Comparison of ENCODE assay signal across 18 cellular contexts in the genomic region with DNA sequence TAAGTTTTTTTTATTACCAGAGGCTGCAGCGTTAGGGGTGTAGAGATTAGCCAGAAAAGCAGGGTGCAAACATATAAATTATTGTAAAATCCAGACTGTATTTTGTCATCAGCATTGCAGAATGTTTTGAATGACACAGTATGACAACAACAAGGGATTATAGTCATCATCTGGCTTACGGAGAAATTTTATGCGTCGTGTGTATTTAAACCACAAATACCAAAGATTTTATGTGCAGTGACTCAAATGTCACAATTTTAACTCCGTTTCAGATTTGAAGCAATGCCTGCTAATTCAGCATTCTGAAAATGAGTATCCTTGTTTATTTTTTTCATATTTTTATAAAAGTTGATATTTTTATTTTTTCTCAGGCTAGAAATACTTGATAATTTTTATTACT. TPM values are rescaled to one million over a fixed set of nuclear protein-coding genes. Genes with fewer than 3 reads are reported as not detected.
DNase-seq lines count a peak whose midpoint lies in the region; ATAC-seq and TF ChIP-seq lines count a peak whose summit lies in the region.
"Had no signal": no experiment of that assay in that cellular context is flagged by ENCODE, and none has a peak within 500 bp of the region (broad histone marks: within the 10 kb centered on the region; RNA-seq: fewer than 3 reads in every experiment).

No MANE protein-coding gene starts in this region.

- H3K27ac ChIP-seq in colonic mucosa = no peak overlapping the region
- H3K27ac ChIP-seq: cardiac muscle cell, KMS-11 had no signal

- H3K4me1 Mint-ChIP-seq in T-helper 17 cell = peaks cover 4% of the 10 kb centered on the region
- H3K4me1 Mint-ChIP-seq: activated naive CD8-positive, alpha-beta T cell treated with anti-CD3 and anti-CD28 coated beads for 36 hours; CD8-positive, alpha-beta memory T cell had no signal

- peaks cover 2% of the 10 kb centered on the region for H3K36me3 Mint-ChIP-seq in T-helper 17 cell (ENCODE audit: low read depth)
- H3K36me3 Mint-ChIP-seq: activated naive CD8-positive, alpha-beta T cell treated with anti-CD3 and anti-CD28 coated beads for 36 hours; CD8-positive, alpha-beta memory T cell had no signal

- H3K36me3 ChIP-seq in colonic mucosa = no peaks in the 10 kb centered on the region
- H3K36me3 ChIP-seq: cardiac muscle cell, HAP-1 had no signal

- no peak overlapping the region for H3K4me3 ChIP-seq in astrocyte of the spinal cord (ENCODE audit: low read depth, low read length)
- no peak overlapping the region for H3K4me3 ChIP-seq in colonic mucosa
- H3K4me3 ChIP-seq: cardiac muscle cell, HAP-1 had no signal

- H3K4me1 ChIP-seq in colonic mucosa = no peaks in the 10 kb centered on the region
- H3K4me1 ChIP-seq: HAP-1 had no signal

- H3K27ac Mint-ChIP-seq in T-helper 17 cell = no peak overlapping the region
- H3K27ac Mint-ChIP-seq: activated naive CD8-positive, alpha-beta T cell treated with anti-CD3 and anti-CD28 coated beads for 36 hours; effector memory CD8-positive, alpha-beta T cell had no signal

- no peak for ATAC-seq in T-helper 17 cell
- ATAC-seq: effector memory CD8-positive, alpha-beta T cell had no signal

- TF ChIP-seq CTCF in astrocyte of the spinal cord (IDR thresholded peaks at IDR 0.05; ENCODE audit: low read depth, low read length) = no peak
- no peak for TF ChIP-seq CTCF in colonic mucosa (IDR thresholded peaks at IDR 0.05)

- intact Hi-C loops in colonic mucosa (cut with DNase I) = no loop called here

- no peaks in the 10 kb centered on the region for H3K27me3 ChIP-seq in colonic mucosa
- H3K27me3 ChIP-seq: cardiac muscle cell had no signal

- DNase-seq in AG08396 (ENCODE audit: low spot score) (peak; percentile 30), HT1080 (ENCODE audit: low read depth) (peak; percentile 15), astrocyte of the spinal cord (ENCODE audit: low read depth, low spot score) (peak; percentile 16), iris pigment epithelial cell (ENCODE audit: low read depth) (peak; percentile 49), colonic mucosa (no peak), T-helper 17 cell (no peak), ecto neural progenitor cell (ENCODE audit: low spot score) (no peak), COLO668 (lab: John Stamatoyannopoulos, UW; ENCODE audit: unreplicated experiment) (no peak)
- DNase-seq: activated CD4-positive, CD25-positive, alpha-beta regulatory T cell; activated naive CD8-positive, alpha-beta T cell treated with anti-CD3 and anti-CD28 coated beads for 36 hours; CD8-positive, alpha-beta memory T cell; effector memory CD8-positive, alpha-beta T cell; midbrain; retina; stimulated activated naive CD4-positive, alpha-beta T cell treated with Interleukin-2 at 50 U/mL for 16 hours had no signal

- H3K4me3 Mint-ChIP-seq in T-helper 17 cell = no peak overlapping the region
- H3K4me3 Mint-ChIP-seq: activated naive CD8-positive, alpha-beta T cell treated with anti-CD3 and anti-CD28 coated beads for 36 hours; CD8-positive, alpha-beta memory T cell; effector memory CD8-positive, alpha-beta T cell had no signal

- H3K9me3 ChIP-seq in colonic mucosa = no peaks in the 10 kb centered on the region
- H3K9me3 ChIP-seq in T-helper 17 cell (ENCODE audit: control insufficient read depth, low read length, poor library complexity, severe bottlenecking) = no peaks in the 10 kb centered on the region
- H3K9me3 ChIP-seq: HAP-1 had no signal

- in situ Hi-C loops in astrocyte of the spinal cord (cut with HindIII; ENCODE audit: low sequenced_read_pairs) = no loop called here

- peaks cover 17% of the 10 kb centered on the region for H3K27me3 Mint-ChIP-seq in T-helper 17 cell
- H3K27me3 Mint-ChIP-seq: activated naive CD8-positive, alpha-beta T cell treated with anti-CD3 and anti-CD28 coated beads for 36 hours; effector memory CD8-positive, alpha-beta T cell had no signal

- no peak overlapping the region for H3K9ac ChIP-seq in colonic mucosa (ENCODE audit: low read depth in 2 of 2, low read length in 2 of 2)
- H3K9ac ChIP-seq: KMS-11 had no signal

RNA-seq across cellular contexts. Expression of gene TMX3, which starts 19.4 kb away (rescaled TPM):
- total RNA-seq in HT1080 (2014; rRNA removed; shearing (Covaris generic)) = 62.2 and 73.6 TPM in 2 replicates
- 49.1 and 64.2 TPM in 2 replicates for polyA plus RNA-seq in HT1080 (2015; cell fraction: cytosol; rRNA removed)
- polyA plus RNA-seq in HT1080 (2015; cell fraction: nucleus; rRNA removed) = 190 and 209 TPM in 2 replicates
- total RNA-seq in colonic mucosa = 10 to 100 TPM; 24.4 to 25.9 TPM
- 10 to 100 TPM; 38.4 to 49.5 TPM for total RNA-seq in T-helper 17 cell

Comparison
In these comparisons a context has a peak if more than half of its experiments do, and no peak if none do; other contexts are left out.
1. DNase-seq: peak in AG08396 (single experiment), HT1080 (single experiment), astrocyte of the spinal cord (single experiment) and iris pigment epithelial cell (single experiment); none in colonic mucosa (single experiment), T-helper 17 cell (0 of 3), ecto neural progenitor cell (single experiment) and COLO668 (single experiment).